ENCODE assay signal across 1 cellular context in genomic region chr5:74903165-74903787, GRCh38.
TF ChIP-seq lines count a peak whose summit lies in the region.

No MANE protein-coding gene starts in this region.

TF ChIP-seq in SK-N-SH treated with all-trans-retinoic acid at 6 μM for 48 hours, 23 proteins besides CTCF, POLR2A, EP300 and RAD21 (continued from another document):
- TF ChIP-seq PATZ1 (CRISPR knock-in tag; IDR thresholded peaks at IDR 0.05; ENCODE audit: borderline replicate concordance) (no peak), ZNF8 (CRISPR knock-in tag; IDR thresholded peaks at IDR 0.05) (no peak)
